In genomic region chr13:21580736-21581135, GRCh38 we compare ENCODE assay signal across 29 cellular contexts. TPM values are rescaled to one million over a fixed set of nuclear protein-coding genes. Genes with fewer than 3 reads are reported as not detected.
DNase-seq lines count a peak whose midpoint lies in the region; ATAC-seq and TF ChIP-seq lines count a peak whose summit lies in the region.
"Had no signal": no experiment of that assay in that cellular context is flagged by ENCODE, and none has a peak within 500 bp of the region (broad histone marks: within the 10 kb centered on the region; RNA-seq: fewer than 3 reads in every experiment).

No MANE protein-coding gene starts in this region.

- no peak overlapping the region for H3K27ac ChIP-seq in CD4-positive, CD25-positive, alpha-beta regulatory T cell (ENCODE audit: insufficient read depth, low read length, poor library complexity, severe bottlenecking)
- H3K27ac ChIP-seq in CD8-positive, alpha-beta T cell (ENCODE audit: low read depth, low read length): no peak overlapping the region
- H3K27ac ChIP-seq: BLaER1, breast epithelium, epithelial cell of prostate, parathyroid adenoma, right atrium auricular region, tibial nerve had no signal

- no peaks in the 10 kb centered on the region for H3K27me3 ChIP-seq in CD4-positive, CD25-positive, alpha-beta regulatory T cell (ENCODE audit: control insufficient read depth, insufficient read depth, low read length)
- no peaks in the 10 kb centered on the region for H3K27me3 ChIP-seq in CD8-positive, alpha-beta T cell (ENCODE audit: insufficient read depth, low read length)
- H3K27me3 ChIP-seq: BLaER1, breast epithelium, right atrium auricular region, tibial nerve had no signal

- no peak for DNase-seq in CD4-positive, CD25-positive, alpha-beta regulatory T cell
- DNase-seq in CD8-positive, alpha-beta T cell: no peak
- DNase-seq in activated CD8-positive, alpha-beta T cell treated with anti-CD3 and anti-CD28 coated beads, Interleukin-2, amount 10 ng/mL, durations not matched to agents 7 days and 5 days: no peak
- DNase-seq in natural killer cell (no peak), HCEC 1CT (no peak)
- DNase-seq in stimulated activated CD4-positive, alpha-beta T cell treated with anti-CD3 and anti-CD28 coated beads, Interleukin-1b, Interleukin-23, amount 100 ng/mL, for 48 hours: no peak
- DNase-seq: activated CD4-positive, alpha-beta T cell treated with anti-CD3 and anti-CD28 coated beads, Interleukin-2, amount 10 ng/mL, durations not matched to agents 7 days and 5 days; anterior cingulate cortex; DMS79 treated with DMSO at 0.1 percent for 48 hours; GDM1; Karpas-422; mammary epithelial cell; NCI-H1417; NCI-H2081; NCI-H524 treated with DMSO at 0.1 percent for 48 hours; SHP77; stimulated activated CD4-positive, alpha-beta T cell treated with anti-CD3 and anti-CD28 coated beads, Interleukin-2, amount 100 ng/mL, for 24 hours; stimulated activated CD8-positive, alpha-beta memory T cell treated with anti-CD3 and anti-CD28 coated beads, Interleukin-4, amount 100 ng/mL, for 48 hours; T1000 had no signal

- H3K27me3 Mint-ChIP-seq in CD4-positive, CD25-positive, alpha-beta regulatory T cell: no peaks in the 10 kb centered on the region
- no peaks in the 10 kb centered on the region for H3K27me3 Mint-ChIP-seq in CD8-positive, alpha-beta T cell (ENCODE audit: low read depth)
- H3K27me3 Mint-ChIP-seq in activated CD8-positive, alpha-beta T cell treated with anti-CD3 and anti-CD28 coated beads, Interleukin-2, amount 10 ng/mL, durations not matched to agents 7 days and 5 days (ENCODE audit: low read depth): no peaks in the 10 kb centered on the region
- H3K27me3 Mint-ChIP-seq in natural killer cell (ENCODE audit: low read depth in 2 of 2): no peaks in the 10 kb centered on the region
- H3K27me3 Mint-ChIP-seq: activated CD4-positive, alpha-beta T cell treated with anti-CD3 and anti-CD28 coated beads, Interleukin-2, amount 10 ng/mL, durations not matched to agents 7 days and 5 days; activated naive CD4-positive, alpha-beta T cell treated with anti-CD3 and anti-CD28 coated beads, Interleukin-2, amount 50 U/mL, for 24 hours had no signal

- peaks cover 13% of the 10 kb centered on the region for H3K36me3 Mint-ChIP-seq in CD4-positive, CD25-positive, alpha-beta regulatory T cell
- peaks cover 21% of the 10 kb centered on the region for H3K36me3 Mint-ChIP-seq in CD8-positive, alpha-beta T cell
- H3K36me3 Mint-ChIP-seq in activated CD8-positive, alpha-beta T cell treated with anti-CD3 and anti-CD28 coated beads, Interleukin-2, amount 10 ng/mL, durations not matched to agents 7 days and 5 days (ENCODE audit: low read depth): peaks cover 18% of the 10 kb centered on the region
- H3K36me3 Mint-ChIP-seq in natural killer cell: no peaks in the 10 kb centered on the region

- peaks cover 9% of the 10 kb centered on the region for H3K36me3 ChIP-seq in CD4-positive, CD25-positive, alpha-beta regulatory T cell (ENCODE audit: control insufficient read depth, insufficient read depth, low read length)
- H3K36me3 ChIP-seq in CD8-positive, alpha-beta T cell (ENCODE audit: insufficient read depth, low read length): no peaks in the 10 kb centered on the region
- H3K36me3 ChIP-seq: right atrium auricular region had no signal

- peaks cover 27% of the 10 kb centered on the region for H3K4me1 ChIP-seq in CD4-positive, CD25-positive, alpha-beta regulatory T cell (ENCODE audit: control insufficient read depth, insufficient read depth, low read length, poor library complexity, severe bottlenecking)
- peaks cover 20% of the 10 kb centered on the region for H3K4me1 ChIP-seq in CD8-positive, alpha-beta T cell (ENCODE audit: insufficient read depth, low read length)
- H3K4me1 ChIP-seq: BLaER1, breast epithelium, parathyroid adenoma, right atrium auricular region had no signal

- H3K4me1 Mint-ChIP-seq in CD4-positive, CD25-positive, alpha-beta regulatory T cell: peaks cover 19 to 61% (median 42%) of the 10 kb centered on the region in 4 donors
- H3K4me1 Mint-ChIP-seq in CD8-positive, alpha-beta T cell (ENCODE audit: low read depth): peaks cover 41% of the 10 kb centered on the region
- H3K4me1 Mint-ChIP-seq in activated CD8-positive, alpha-beta T cell treated with anti-CD3 and anti-CD28 coated beads, Interleukin-2, amount 10 ng/mL, durations not matched to agents 7 days and 5 days (ENCODE audit: low read depth): peaks cover 24% of the 10 kb centered on the region
- peaks cover 40 to 44% of the 10 kb centered on the region in 2 donors for H3K4me1 Mint-ChIP-seq in natural killer cell

- peaks cover 4 to 13% of the 10 kb centered on the region in 2 experiments for H3K9me3 ChIP-seq in CD4-positive, CD25-positive, alpha-beta regulatory T cell (ENCODE audit: control insufficient read depth in 2 of 2, low read length in 2 of 2)
- H3K9me3 ChIP-seq in CD8-positive, alpha-beta T cell (ENCODE audit: low read length): peaks cover 5% of the 10 kb centered on the region

- peaks cover 0 to 11% (median 2%) of the 10 kb centered on the region in 7 donors for H3K9me3 Mint-ChIP-seq in CD4-positive, CD25-positive, alpha-beta regulatory T cell
- H3K9me3 Mint-ChIP-seq in CD8-positive, alpha-beta T cell: peaks cover 6% of the 10 kb centered on the region
- H3K9me3 Mint-ChIP-seq in activated CD8-positive, alpha-beta T cell treated with anti-CD3 and anti-CD28 coated beads, Interleukin-2, amount 10 ng/mL, durations not matched to agents 7 days and 5 days (ENCODE audit: insufficient read depth): peaks cover 6% of the 10 kb centered on the region
- peaks cover 0 to 4% of the 10 kb centered on the region in 2 donors for H3K9me3 Mint-ChIP-seq in natural killer cell

- H3K4me3 Mint-ChIP-seq in CD4-positive, CD25-positive, alpha-beta regulatory T cell: peak overlapping the region in 2 of 4 donors; percentile 0 to 66
- peak overlapping the region; percentile 6 for H3K4me3 Mint-ChIP-seq in CD8-positive, alpha-beta T cell
- H3K4me3 Mint-ChIP-seq in activated CD8-positive, alpha-beta T cell treated with anti-CD3 and anti-CD28 coated beads, Interleukin-2, amount 10 ng/mL, durations not matched to agents 7 days and 5 days: no peak overlapping the region
- peak overlapping the region; percentile 47 for H3K4me3 Mint-ChIP-seq in natural killer cell
- H3K4me3 Mint-ChIP-seq: activated CD4-positive, alpha-beta T cell treated with anti-CD3 and anti-CD28 coated beads, Interleukin-2, amount 10 ng/mL, durations not matched to agents 7 days and 5 days; activated naive CD4-positive, alpha-beta T cell treated with anti-CD3 and anti-CD28 coated beads, Interleukin-2, amount 50 U/mL, for 24 hours had no signal

- peak overlapping the region in 2 of 3 donors; percentile 0 to 43 for H3K27ac Mint-ChIP-seq in CD4-positive, CD25-positive, alpha-beta regulatory T cell
- H3K27ac Mint-ChIP-seq in CD8-positive, alpha-beta T cell: peak overlapping the region; percentile 8
- H3K27ac Mint-ChIP-seq in activated CD8-positive, alpha-beta T cell treated with anti-CD3 and anti-CD28 coated beads, Interleukin-2, amount 10 ng/mL, durations not matched to agents 7 days and 5 days: peak overlapping the region; percentile 21
- peak overlapping the region; percentile 78 to 90 for H3K27ac Mint-ChIP-seq in natural killer cell
- H3K27ac Mint-ChIP-seq: activated naive CD4-positive, alpha-beta T cell treated with anti-CD3 and anti-CD28 coated beads, Interleukin-2, amount 50 U/mL, for 24 hours had no signal

- peak overlapping the region; percentile 69 for H3K4me3 ChIP-seq in CD4-positive, CD25-positive, alpha-beta regulatory T cell (ENCODE audit: low read depth, low read length)
- H3K4me3 ChIP-seq in CD8-positive, alpha-beta T cell (ENCODE audit: low read depth, low read length): no peak overlapping the region
- H3K4me3 ChIP-seq: BLaER1, breast epithelium, right atrium auricular region, tibial nerve had no signal

- CTCF ChIA-PET in CD8-positive, alpha-beta T cell (lab: Charles Lee): no interaction called here
- CTCF ChIA-PET in activated CD8-positive, alpha-beta T cell treated with anti-CD3 and anti-CD28 coated beads, Interleukin-2, amount 10 ng/mL, durations not matched to agents 7 days and 5 days (lab: Charles Lee): interaction anchor here (2.3 kb wide), 1 partner anchor 22 kb away, joined by 9 read pairs; no protein-coding TSS in a partner anchor

- ATAC-seq in CD4-positive, CD25-positive, alpha-beta regulatory T cell (ENCODE audit: low read depth in 2 of 2): no peak
- no peak for ATAC-seq in CD8-positive, alpha-beta T cell
- no peak for ATAC-seq in activated CD8-positive, alpha-beta T cell treated with anti-CD3 and anti-CD28 coated beads, Interleukin-2, amount 10 ng/mL, durations not matched to agents 7 days and 5 days
- no peak for ATAC-seq in natural killer cell
- no peak for ATAC-seq in HG02623 (IDR thresholded peaks at IDR 0.05; ENCODE audit: unreplicated experiment)
- ATAC-seq: HCT116, Panc1 had no signal

- intact Hi-C loops in CD8-positive, alpha-beta T cell (cut with DNase I, micrococcal nuclease): loop anchor here in 1 of 2 experiments (1.0 kb wide), 1 partner anchor 21 kb away; no protein-coding TSS in a partner anchor
- intact Hi-C loops in natural killer cell (cut with micrococcal nuclease): loop anchor here (1.0 kb wide), 1 partner anchor 23 kb away; no protein-coding TSS in a partner anchor

- TF ChIP-seq CTCF in CD8-positive, alpha-beta T cell (IDR thresholded peaks at IDR 0.05): no peak
- no peak for TF ChIP-seq CTCF in natural killer cell (IDR thresholded peaks at IDR 0.05)

- POLR2A ChIA-PET in CD8-positive, alpha-beta T cell (lab: Charles Lee): interaction anchor here (1.8 kb wide), 1 partner anchor 19 kb away, joined by 6 read pairs; no protein-coding TSS in a partner anchor
- POLR2A ChIA-PET in activated CD8-positive, alpha-beta T cell treated with anti-CD3 and anti-CD28 coated beads, Interleukin-2, amount 10 ng/mL, durations not matched to agents 7 days and 5 days (lab: Charles Lee): interaction anchor here (1.0 kb wide), 1 partner anchor 23 kb away, joined by 3 read pairs; the partner anchor contains the start of gene MICU2

RNA-seq across cellular contexts. Expression of gene MICU2, which starts 23.2 kb away (rescaled TPM):
- 45.5 TPM for total RNA-seq in CD4-positive, CD25-positive, alpha-beta regulatory T cell
- 10 to 100 TPM; 38.8 to 50.5 (median 46.2) TPM for polyA plus RNA-seq in CD4-positive, CD25-positive, alpha-beta regulatory T cell
- 10 to 100 TPM; 28.3 to 36.0 TPM for total RNA-seq in CD8-positive, alpha-beta T cell
- 10 to 100 TPM; 33.1 to 35.3 TPM for total RNA-seq in activated CD8-positive, alpha-beta T cell treated with anti-CD3 and anti-CD28 coated beads, Interleukin-2, amount 10 ng/mL, durations not matched to agents 7 days and 5 days
- 10 to 100 TPM; 40.2 to 47.1 (median 41.4) TPM for total RNA-seq in natural killer cell

Comparison
In these comparisons a context has a peak if more than half of its experiments do, and no peak if none do; other contexts are left out.
1. H3K27ac Mint-ChIP-seq: peak in every context shown above with its lines; median percentile 84 in natural killer cell; 22 in CD4-positive, CD25-positive, alpha-beta regulatory T cell; 21 in activated CD8-positive, alpha-beta T cell treated with anti-CD3 and anti-CD28 coated beads, Interleukin-2, amount 10 ng/mL, durations not matched to agents 7 days and 5 days; 8 in CD8-positive, alpha-beta T cell.